In the genomic region with DNA sequence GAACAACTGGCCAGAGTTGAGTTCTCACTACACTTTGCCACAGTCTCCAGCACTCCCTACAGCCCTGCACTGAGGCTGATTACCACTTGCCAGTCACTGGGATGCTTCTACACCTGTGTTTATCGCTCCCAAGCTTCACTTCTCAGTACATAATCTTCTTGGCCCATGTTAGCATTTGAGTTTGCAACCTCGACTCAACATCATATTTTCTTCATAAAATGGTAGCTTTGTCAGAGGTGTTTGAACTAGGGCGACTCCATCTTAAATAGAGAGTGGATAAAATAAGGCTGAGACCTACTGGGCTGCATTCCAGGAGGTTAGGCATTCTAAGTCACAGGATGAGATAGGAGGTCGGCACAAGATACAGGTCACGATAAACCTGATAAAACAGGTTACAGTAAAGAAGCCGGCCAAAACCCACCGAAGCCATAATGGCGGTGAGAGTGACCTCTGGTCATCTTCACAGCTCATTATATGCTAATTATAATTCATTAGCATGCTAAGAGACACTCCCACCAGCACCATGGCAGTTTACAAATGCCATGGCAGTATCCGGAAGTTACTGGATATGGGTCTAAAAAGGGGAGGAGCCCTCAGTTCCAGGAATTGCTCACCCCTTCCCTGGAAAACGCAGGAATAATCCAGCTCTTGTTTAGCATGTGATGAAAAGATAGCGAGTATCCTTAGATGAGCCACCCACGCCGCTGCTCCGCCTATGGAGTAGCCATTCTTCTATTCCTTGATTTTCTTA, we compare ENCODE assay signal across 1 cellular context.
TF ChIP-seq lines count a peak whose summit lies in the region.

No MANE protein-coding gene starts in this region.

TF ChIP-seq in HCT116, 20 proteins besides CTCF, POLR2A, EP300 and RAD21:
- TF ChIP-seq ZNF274 (IDR thresholded peaks at IDR 0.05; ENCODE audit: low read depth, low read length) (no peak), ATF3 (IDR thresholded peaks at IDR 0.05) (no peak; the same call in 1 of the 2 replicates), POLR2AphosphoS5 (IDR thresholded peaks at IDR 0.05; ENCODE audit: low read depth, low read length) (no peak), EZH2 (IDR thresholded peaks at IDR 0.05) (no peak), ZFX (IDR thresholded peaks at IDR 0.05) (no peak), ELF1 (IDR thresholded peaks at IDR 0.05; ENCODE audit: borderline replicate concordance, low read depth) (no peak), EGR1 (IDR thresholded peaks at IDR 0.05; ENCODE audit: low read depth) (no peak), TCF7L2 (IDR thresholded peaks at IDR 0.05; ENCODE audit: borderline replicate concordance, extremely low read depth, insufficient read depth, insufficient read length) (no peak), FOSL1 (IDR thresholded peaks at IDR 0.05; ENCODE audit: low read depth) (no peak)
